14 cellular contexts compared by ENCODE assay signal in the genomic region with DNA sequence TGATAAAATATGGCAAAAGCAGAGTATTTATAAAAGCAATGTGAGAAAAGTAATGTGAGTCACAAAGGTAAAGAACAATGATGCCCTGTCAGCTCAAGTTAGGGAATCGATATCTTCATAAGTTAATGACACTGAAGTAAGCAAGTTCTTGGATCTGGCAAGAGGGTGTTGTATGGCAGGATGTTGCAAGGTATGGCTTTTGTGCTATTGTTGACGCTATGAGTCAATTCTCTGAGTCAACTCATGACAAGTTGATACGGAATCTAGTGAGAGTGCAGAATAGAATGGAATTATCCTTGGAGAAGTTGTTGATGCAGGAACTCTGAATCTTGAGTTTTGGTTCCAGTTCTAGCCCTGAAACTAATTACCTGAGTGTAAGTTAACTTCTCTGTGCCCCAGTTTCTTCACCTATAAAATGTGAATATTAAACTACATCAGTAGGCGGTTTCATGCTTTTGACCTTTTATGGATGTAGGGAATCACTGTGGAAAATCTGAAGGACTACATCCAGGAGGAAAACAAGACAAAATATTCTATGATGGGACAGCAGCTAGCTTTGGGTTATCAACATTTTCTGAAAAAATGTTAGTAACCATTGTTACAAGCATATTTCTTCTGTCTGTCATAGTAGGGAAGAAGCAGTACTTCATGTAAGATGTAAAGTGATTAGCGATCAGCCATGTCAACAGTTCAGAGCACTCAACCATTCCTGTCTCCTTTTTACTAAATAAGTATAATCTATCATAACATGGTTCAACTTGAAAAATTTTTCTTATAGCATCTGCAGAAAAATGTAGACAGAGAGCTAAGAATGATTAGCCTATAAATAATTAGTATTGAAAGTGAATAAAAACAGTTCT.
DNase-seq lines count a peak whose midpoint lies in the region; ATAC-seq, FAIRE-seq and TF ChIP-seq lines count a peak whose summit lies in the region.
"Had no signal": no experiment of that assay in that cellular context is flagged by ENCODE, and none has a peak within 500 bp of the region (broad histone marks: within the 10 kb centered on the region; RNA-seq: fewer than 3 reads in every experiment).

No MANE protein-coding gene starts in this region.

- H3K36me3 ChIP-seq in breast epithelium = no peaks in the 10 kb centered on the region
- H3K36me3 ChIP-seq in tibial nerve = no peaks in the 10 kb centered on the region

- TF ChIP-seq POLR2A in breast epithelium (IDR thresholded peaks at IDR 0.05) (no peak), tibial nerve (IDR thresholded peaks at IDR 0.05) (no peak)

- POLR2A ChIA-PET in MCF 10A (lab: Yijun Ruan, JAX) = interaction anchor here (0.6 to 4.4 kb wide), 22 partner anchors 8 to 356 kb away, joined by 3 to 44 read pairs (median 4); partner anchors contain the start of gene NEK7

- no peaks in the 10 kb centered on the region for H3K9me3 ChIP-seq in breast epithelium
- H3K9me3 ChIP-seq in tibial nerve = no peaks in the 10 kb centered on the region

- H3K4me1 ChIP-seq in breast epithelium (no peaks in the 10 kb centered on the region), tibial nerve (no peaks in the 10 kb centered on the region)

- H3K4me1 Mint-ChIP-seq in MCF 10A (ENCODE audit: insufficient read depth, unreplicated experiment) = peaks cover 23% of the 10 kb centered on the region
- H3K4me1 Mint-ChIP-seq: B cell had no signal

- BruUV-seq in MCF 10A (replicated peaks; lab: Mats Ljungman, UMichigan) = TSS peak; percentile 49

- H3K27ac ChIP-seq in breast epithelium = no peak overlapping the region
- H3K27ac ChIP-seq in tibial nerve = no peak overlapping the region
- H3K27ac ChIP-seq: HL-60 had no signal

- peak; percentile 99 for DNase-seq in MCF 10A (ENCODE audit: unreplicated experiment)
- DNase-seq in breast epithelium (ENCODE audit: low spot score in 2 of 2) = no peak
- peak; percentile 97 for DNase-seq in fibroblast of the aortic adventitia (ENCODE audit: low read depth)
- DNase-seq in urothelium cell line (ENCODE audit: low spot score) = peak; percentile 66
- no peak for DNase-seq in tibial nerve (ENCODE audit: low spot score in 2 of 2)
- DNase-seq in posterior cingulate gyrus = no peak
- DNase-seq: activated CD8-positive, alpha-beta memory T cell treated with anti-CD3 and anti-CD28 coated beads, Interleukin-2, amount 50 U/mL, for 4 hours; central memory CD4-positive, alpha-beta T cell; NCI-H2227 treated with DMSO at 0.1 percent for 48 hours; T-helper 1 cell had no signal

- ATAC-seq in SK-N-SH treated with all-trans-retinoic acid at 6 μM for 48 hours = peak; percentile 90
- ATAC-seq in HG03175 (IDR thresholded peaks at IDR 0.05; ENCODE audit: unreplicated experiment) = no peak

- FAIRE-seq in urothelium cell line (lab: Jason Lieb, UNC) = no peak

- intact Hi-C loops in MCF 10A (cut with micrococcal nuclease) = loop anchor here (2.0 to 5.0 kb wide), 2 partner anchors 186 to 287 kb away; partner anchors contain the start of gene NEK7
- intact Hi-C loops in breast epithelium (cut with DNase I; ENCODE audit: low total_unique reads) = loop anchor here (5.0 kb wide), 1 partner anchor 179 kb away; no protein-coding TSS in a partner anchor
- intact Hi-C loops in posterior cingulate gyrus (cut with DNase I) = no loop called here

- TF ChIP-seq EP300 in tibial nerve (IDR thresholded peaks at IDR 0.05) = no peak

- H3K4me3 Mint-ChIP-seq in MCF 10A (ENCODE audit: unreplicated experiment) = peak overlapping the region; percentile 32
- H3K4me3 Mint-ChIP-seq: B cell had no signal

- H3K27me3 ChIP-seq in breast epithelium = no peaks in the 10 kb centered on the region
- H3K27me3 ChIP-seq in tibial nerve = no peaks in the 10 kb centered on the region

- H3K27ac Mint-ChIP-seq in MCF 10A (ENCODE audit: low read depth, unreplicated experiment) = peak overlapping the region; percentile 85
- H3K27ac Mint-ChIP-seq: B cell had no signal

- TF ChIP-seq CTCF in MCF 10A (IDR thresholded peaks at IDR 0.05; ENCODE audit: unreplicated experiment) = no peak
- TF ChIP-seq CTCF in breast epithelium (IDR thresholded peaks at IDR 0.05) = no peak
- no peak for TF ChIP-seq CTCF in fibroblast of the aortic adventitia (IDR thresholded peaks at IDR 0.05; ENCODE audit: insufficient read depth, low read length)
- no peak for TF ChIP-seq CTCF in tibial nerve (IDR thresholded peaks at IDR 0.05)

- peaks cover 16% of the 10 kb centered on the region for H3K9me3 Mint-ChIP-seq in MCF 10A (ENCODE audit: unreplicated experiment)

- WGBS in tibial nerve, 2 donors = 94 to 95% methylated on average over 5 of the region's 5 CpGs

- H3K36me3 Mint-ChIP-seq in MCF 10A (ENCODE audit: insufficient read depth, unreplicated experiment) = no peaks in the 10 kb centered on the region

- CTCF ChIA-PET in MCF 10A (lab: Yijun Ruan, JAX) = interaction anchor here (0.9 kb wide), 2 partner anchors 96 to 102 kb away, joined by 3 read pairs; no protein-coding TSS in a partner anchor

- no peaks in the 10 kb centered on the region for H3K27me3 Mint-ChIP-seq in MCF 10A (ENCODE audit: insufficient read depth, unreplicated experiment)
- H3K27me3 Mint-ChIP-seq: B cell had no signal

- H3K4me3 ChIP-seq in breast epithelium = no peak overlapping the region
- H3K4me3 ChIP-seq in fibroblast of the aortic adventitia (ENCODE audit: low read depth, low read length) = no peak overlapping the region
- H3K4me3 ChIP-seq in tibial nerve = no peak overlapping the region

TF ChIP-seq in SK-N-SH treated with all-trans-retinoic acid at 6 μM for 48 hours, 23 proteins besides CTCF, POLR2A, EP300 and RAD21:
- TF ChIP-seq TSHZ2 (CRISPR knock-in tag; IDR thresholded peaks at IDR 0.05) (no peak), ZC3H10 (CRISPR knock-in tag; IDR thresholded peaks at IDR 0.05) (peak; percentile 61; the same call in 1 of the 2 replicates), ARNTL (CRISPR knock-in tag; IDR thresholded peaks at IDR 0.05; ENCODE audit: borderline replicate concordance, low read depth) (no peak), RARB (CRISPR knock-in tag; IDR thresholded peaks at IDR 0.05) (peak; percentile 23; the same call in 1 of the 2 replicates), OSR1 (CRISPR knock-in tag; IDR thresholded peaks at IDR 0.05) (no peak), SNAI2 (CRISPR knock-in tag; IDR thresholded peaks at IDR 0.05) (no peak), TOX (CRISPR knock-in tag; IDR thresholded peaks at IDR 0.05; ENCODE audit: borderline replicate concordance) (peak; percentile 63; the same call in 1 of the 2 replicates)

Comparison
In these comparisons a context has a peak if more than half of its experiments do, and no peak if none do; other contexts are left out.
1. DNase-seq: peak in MCF 10A (single experiment), fibroblast of the aortic adventitia (single experiment) and urothelium cell line (single experiment); none in breast epithelium (0 of 2), tibial nerve (0 of 2) and posterior cingulate gyrus (0 of 10).